ENCODE assay signal across 13 cellular contexts in the genomic region with DNA sequence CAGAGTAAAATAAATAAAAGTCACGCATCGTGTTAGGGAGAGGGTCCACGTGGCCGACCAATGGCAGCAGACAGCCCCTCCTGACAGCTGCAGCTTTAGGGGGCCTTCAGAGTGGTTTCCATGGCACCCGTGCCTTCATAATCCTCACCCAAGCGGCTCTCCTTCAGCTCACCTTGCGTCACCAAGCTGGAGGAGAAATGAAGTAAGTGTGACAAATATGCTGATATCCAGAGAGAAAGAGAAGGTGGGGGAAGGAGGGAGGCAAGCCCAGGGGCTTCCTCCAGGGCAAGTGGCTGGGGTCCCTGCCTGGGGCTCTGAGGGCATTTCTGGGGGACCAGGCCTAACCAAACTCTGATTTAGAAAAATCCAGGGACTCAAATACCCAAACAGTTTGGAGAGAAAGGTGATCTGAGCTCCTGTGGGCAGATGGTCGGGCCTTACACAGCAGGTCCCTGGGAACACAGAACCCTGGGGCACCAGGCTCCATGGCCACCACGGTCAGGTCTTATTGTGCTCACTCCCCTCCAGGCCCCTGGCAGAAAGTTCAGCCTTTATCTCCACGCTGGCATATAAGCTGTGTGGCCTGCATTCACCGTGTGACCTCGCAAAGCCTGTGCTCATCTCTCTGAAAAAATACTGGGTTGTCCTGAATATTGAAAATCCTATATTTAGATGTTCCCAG.
"Had no signal": no experiment of that assay in that cellular context is flagged by ENCODE, and none has a peak within 500 bp of the region (broad histone marks: within the 10 kb centered on the region; RNA-seq: fewer than 3 reads in every experiment).

No MANE protein-coding gene starts in this region.

- H3K9me3 ChIP-seq: transverse colon had no signal

- H3K36me3 ChIP-seq: right atrium auricular region, transverse colon had no signal

- ATAC-seq: activated CD4-positive, CD25-positive, alpha-beta regulatory T cell treated with anti-CD3 and anti-CD28 coated beads, Interleukin-2, amount 50 U/mL, for 24 hours; left colon had no signal

- H3K4me3 Mint-ChIP-seq: activated naive CD4-positive, alpha-beta T cell treated with anti-CD3 and anti-CD28 coated beads for 36 hours had no signal

- H3K27ac Mint-ChIP-seq: activated naive CD4-positive, alpha-beta T cell treated with anti-CD3 and anti-CD28 coated beads for 36 hours; activated T-helper 2 cell treated with anti-CD3 and anti-CD28 coated beads, Interferon-gamma antibody, Interleukin-2, Interleukin-4, amounts not matched to agents 10 μg/mL and 5 μg/mL and 100 μg/mL, durations not matched to agents 14 hours and 24 hours and 36 hours; progenitor cell of endocrine pancreas had no signal

- H3K4me3 ChIP-seq: right atrium auricular region, skin epidermis, transverse colon had no signal

- DNase-seq: activated naive CD4-positive, alpha-beta T cell treated with anti-CD3 and anti-CD28 coated beads for 36 hours; left colon; midbrain; occipital lobe; stimulated activated CD4-positive, alpha-beta T cell treated with anti-CD3 and anti-CD28 coated beads, Interleukin-15, amount 100 ng/mL, for 24 hours; stimulated activated CD4-positive, alpha-beta T cell treated with anti-CD3 and anti-CD28 coated beads, Interleukin-4, amount 100 ng/mL, for 1 hour; stimulated activated naive CD4-positive, alpha-beta T cell treated with Interleukin-2 at 50 U/mL for 16 hours; transverse colon had no signal

- H3K27me3 ChIP-seq: right atrium auricular region, transverse colon had no signal

- H3K27ac ChIP-seq: right atrium auricular region, skin epidermis, transverse colon had no signal
